In genomic region chr2:647003-647560, GRCh38 we compare ENCODE assay signal across 19 cellular contexts. TPM values are rescaled to one million over a fixed set of nuclear protein-coding genes. Genes with fewer than 3 reads are reported as not detected.
A peak's percentile ranks its signal among the peaks of the same experiment; 100 is the strongest.
DNase-seq lines count a peak whose midpoint lies in the region; ATAC-seq, FAIRE-seq and TF ChIP-seq lines count a peak whose summit lies in the region.
"Had no signal": no experiment of that assay in that cellular context is flagged by ENCODE, and none has a peak within 500 bp of the region (broad histone marks: within the 10 kb centered on the region; RNA-seq: fewer than 3 reads in every experiment).

No MANE protein-coding gene starts in this region.

- intact Hi-C loops in K562 (cut with micrococcal nuclease), result no loop called here

- peak; percentile 48 for DNase-seq in activated effector memory CD4-positive, alpha-beta T cell treated with anti-CD3 and anti-CD28 coated beads, Interleukin-2, amount 50 U/mL, for 16 hours
- no peak for DNase-seq in activated effector memory CD4-positive, alpha-beta T cell treated with Interleukin-2 at 50 U/mL for 16 hours
- no peak for DNase-seq in K562 (ENCODE audit: extremely low read depth in 1 of 4, low spot score in 3 of 4)
- DNase-seq in osteoblast (ENCODE audit: insufficient read length, low spot score, missing footprints), result peak; percentile 42
- no peak for DNase-seq in immature natural killer cell
- no peak for DNase-seq in middle frontal gyrus (ENCODE audit: extremely low spot score, low spot score)
- DNase-seq: DMS79 treated with DMSO at 0.1 percent for 48 hours, GM23248, KG1, NCI-H1092 treated with DMSO at 0.1 percent for 48 hours, NCI-H1694, NCI-H226, NCI-H524 treated with DMSO at 0.1 percent for 48 hours, SHP77 treated with DMSO at 0.1 percent for 48 hours had no signal

- H3K27ac ChIP-seq in K562 (ENCODE audit: extremely low read depth, low read depth, low read length) (no peak overlapping the region), osteoblast (ENCODE audit: low read depth, low read length) (no peak overlapping the region)
- H3K27ac ChIP-seq: A549; BLaER1 treated with 17β-estradiol and CSF1 and Interleukin-3, amounts not matched to agents 10 nM and 100 nM; GM23248 had no signal

- no peak for TF ChIP-seq POLR2A in K562 (conservative IDR thresholded peaks at IDR 0.05)

- peak overlapping the region in 1 of 2 experiments; percentile 52; a peak in 1 of 4 replicates for H3K9ac ChIP-seq in K562 (ENCODE audit: insufficient read depth in 1 of 2, low read depth in 2 of 2, low read length in 2 of 2)
- H3K9ac ChIP-seq: BLaER1 treated with 17β-estradiol and CSF1 and Interleukin-3, amounts not matched to agents 10 nM and 100 nM; GM23248 had no signal

- H3K4me2 ChIP-seq in K562 (ENCODE audit: insufficient read depth, low read length) (no peak overlapping the region), osteoblast (ENCODE audit: insufficient read depth, low read length) (no peak overlapping the region)
- H3K4me2 ChIP-seq: A549 had no signal

- no peaks in the 10 kb centered on the region for H3K79me2 ChIP-seq in K562 (ENCODE audit: control insufficient read depth, insufficient read depth, low read length)
- no peaks in the 10 kb centered on the region for H3K79me2 ChIP-seq in osteoblast (ENCODE audit: insufficient read depth, low read length)

- no peak for TF ChIP-seq EP300 in K562 (IDR thresholded peaks at IDR 0.05; ENCODE audit: low read length)

- no peak for TF ChIP-seq CTCF in K562 (IDR thresholded peaks at IDR 0.05 in 2 of 3, conservative IDR thresholded peaks at IDR 0.05 in 1 of 3; ENCODE audit: insufficient read depth in 2 of 3, low read depth in 1 of 3, low read length in 3 of 3)
- no peak for TF ChIP-seq CTCF in osteoblast (IDR thresholded peaks at IDR 0.05; ENCODE audit: extremely low read depth, low read depth, low read length)

- peaks cover 0 to 3% of the 10 kb centered on the region in 2 experiments; a peak in 1 of 5 replicates for H3K4me1 ChIP-seq in K562 (replicated peaks in 1 of 2; ENCODE audit: control insufficient read depth in 2 of 2, insufficient read depth in 2 of 2, low read length in 2 of 2)
- no peaks in the 10 kb centered on the region for H3K4me1 ChIP-seq in osteoblast (ENCODE audit: insufficient read depth, low read length)
- H3K4me1 ChIP-seq: A549 had no signal

- 0% methylated on average over 7 of the region's 10 CpGs for WGBS in K562 (ENCODE audit: insufficient coverage, low coverage, missing lambda C conversion rate)

- H3K36me3 Mint-ChIP-seq in immature natural killer cell, result no peaks in the 10 kb centered on the region
- H3K36me3 Mint-ChIP-seq: CD8-positive, alpha-beta memory T cell had no signal

- in situ Hi-C loops in K562 (cut with MboI), result no loop called here

- no peak for FAIRE-seq in K562 (lab: Jason Lieb, UNC)
- FAIRE-seq: A549 had no signal

- peaks cover 4 to 6% (median 6%) of the 10 kb centered on the region in 3 donors for H3K27me3 Mint-ChIP-seq in immature natural killer cell (ENCODE audit: low read depth in 3 of 3)

- H3K36me3 ChIP-seq in K562 (ENCODE audit: control insufficient read depth, insufficient read depth, low read length), result no peaks in the 10 kb centered on the region
- no peaks in the 10 kb centered on the region for H3K36me3 ChIP-seq in osteoblast (ENCODE audit: insufficient read depth, low read length)
- H3K36me3 ChIP-seq: BLaER1 treated with 17β-estradiol and CSF1 and Interleukin-3, amounts not matched to agents 10 nM and 100 nM had no signal

- CTCF ChIA-PET in K562 (lab: Yijun Ruan, JAX; ENCODE audit: low intra/inter-chr PET ratio), result no interaction called here

- no peaks in the 10 kb centered on the region for H3K9me3 Mint-ChIP-seq in immature natural killer cell
- H3K9me3 Mint-ChIP-seq: CD8-positive, alpha-beta memory T cell had no signal

- H2AFZ ChIP-seq in K562 (ENCODE audit: low read depth, low read length) (no peak overlapping the region), osteoblast (ENCODE audit: low read length) (no peak overlapping the region)
- H2AFZ ChIP-seq: GM23248 had no signal

- no TSS peak for BruUV-seq in K562 (replicated peaks; lab: Mats Ljungman, UMichigan)

- no peak for TF ChIP-seq RAD21 in K562 (CRISPR knock-in tag; conservative IDR thresholded peaks at IDR 0.05 in 1 of 2, IDR thresholded peaks at IDR 0.05 in 1 of 2)

- POLR2A ChIA-PET in K562 (lab: Yijun Ruan, JAX), result no interaction called here

- no peaks in the 10 kb centered on the region for H3K9me1 ChIP-seq in K562 (ENCODE audit: control insufficient read depth, insufficient read depth, low read length)

- H4K20me1 ChIP-seq in K562 (replicated peaks; ENCODE audit: control insufficient read depth, insufficient read depth, low read length) (peaks cover 9% of the 10 kb centered on the region), osteoblast (ENCODE audit: insufficient read depth, low read length) (no peaks in the 10 kb centered on the region)
- H4K20me1 ChIP-seq: BLaER1 treated with 17β-estradiol and CSF1 and Interleukin-3, amounts not matched to agents 10 nM and 100 nM had no signal

- peak overlapping the region in 1 of 6 donors; percentile 79 for H3K27ac Mint-ChIP-seq in immature natural killer cell
- H3K27ac Mint-ChIP-seq: CD8-positive, alpha-beta memory T cell had no signal

- H3K4me3 Mint-ChIP-seq in immature natural killer cell, result no peak overlapping the region
- H3K4me3 Mint-ChIP-seq: CD8-positive, alpha-beta memory T cell had no signal

- no peak for ATAC-seq in K562
- ATAC-seq in GM18517 (IDR thresholded peaks at IDR 0.05; ENCODE audit: unreplicated experiment), result no peak
- ATAC-seq: A549, HCT116 had no signal

- H3K4me3 ChIP-seq in K562 (no peak overlapping the region), osteoblast (ENCODE audit: insufficient read depth, low read length) (no peak overlapping the region)
- H3K4me3 ChIP-seq: A549; BLaER1 treated with 17β-estradiol and CSF1 and Interleukin-3, amounts not matched to agents 10 nM and 100 nM; GM23248 had no signal

- H3K27me3 ChIP-seq in K562 (ENCODE audit: control insufficient read depth in 2 of 2, insufficient read depth in 2 of 2, low read length in 2 of 2), result peaks cover 50 to 78% of the 10 kb centered on the region in 2 experiments
- H3K27me3 ChIP-seq in osteoblast (ENCODE audit: insufficient read depth, low read length), result peaks cover 4% of the 10 kb centered on the region
- H3K27me3 ChIP-seq: BLaER1 treated with 17β-estradiol and CSF1 and Interleukin-3, amounts not matched to agents 10 nM and 100 nM had no signal

- H3K9me3 ChIP-seq in K562 (replicated peaks; ENCODE audit: control insufficient read depth, insufficient read depth, low read depth, low read length), result no peaks in the 10 kb centered on the region
- H3K9me3 ChIP-seq in osteoblast (ENCODE audit: low read depth, low read length), result no peaks in the 10 kb centered on the region
- H3K9me3 ChIP-seq: A549; BLaER1 treated with 17β-estradiol and CSF1 and Interleukin-3, amounts not matched to agents 10 nM and 100 nM had no signal

- peaks cover 0 to 1% of the 10 kb centered on the region in 2 donors for H3K4me1 Mint-ChIP-seq in immature natural killer cell
- H3K4me1 Mint-ChIP-seq: CD8-positive, alpha-beta memory T cell had no signal

TF ChIP-seq in K562, 482 proteins besides CTCF, POLR2A, EP300 and RAD21:
- TF ChIP-seq ZNF263 (CRISPR knock-in tag; IDR thresholded peaks at IDR 0.05; ENCODE audit: borderline replicate concordance) (peak; percentile 48; the same call in 1 of the 2 replicates), ZKSCAN3 (CRISPR knock-in tag; IDR thresholded peaks at IDR 0.05) (no peak), CEBPB (tag; IDR thresholded peaks at IDR 0.05) (no peak)

RNA-seq across cellular contexts. Expression of gene TMEM18, which starts 30.1 kb away (rescaled TPM):
- 46.2 and 62.9 TPM in 2 replicates for total RNA-seq in K562 (2011; cell fraction: chromatin; rRNA removed; ENCODE audit: low replicate concordance)
- 25.7 and 27.0 TPM in 2 replicates for total RNA-seq in K562 (2011; cell fraction: nucleolus; rRNA removed)
- 33.0 and 41.0 TPM in 2 replicates for total RNA-seq in K562 (2011; cell fraction: nucleoplasm; rRNA removed)
- total RNA-seq in K562 (2014; rRNA removed) (12.8 and 12.9 TPM in 2 replicates), K562 (2014; rRNA removed; fragmentation: Illumina TruSeq; extraction: Trizol) (19.6 and 23.4 TPM in 2 replicates), K562 (2015; rRNA removed; fragmentation: Illumina TruSeq; extraction: Trizol) (19.4 and 19.9 TPM in 2 replicates), K562 (2021) (18.4 and 21.3 TPM in 2 replicates), osteoblast (15.0 and 15.9 TPM in 2 replicates)
- polyA plus RNA-seq in K562 (2011; rRNA removed) (21.1 and 28.3 TPM in 2 replicates), K562 (2014; fragmentation: Illumina TruSeq; extraction: Trizol) (19.2 and 21.8 TPM in 2 replicates), K562 (2014; fragmentation: Nextera tagmentation; extraction: Ambion mirVana) (10 to 100 TPM; 54.5 to 55.9 TPM), K562 (2014; rRNA removed) (17.5 and 30.7 TPM in 2 replicates), immature natural killer cell (10 to 100 TPM; 22.0 to 38.5 (median 37.1) TPM)
- 12.3 and 19.7 TPM in 2 replicates for polyA plus RNA-seq in K562 (2011; cell fraction: cytosol; rRNA removed)
- 36.1 and 37.8 TPM in 2 replicates for polyA plus RNA-seq in K562 (2011; cell fraction: nucleus; rRNA removed)
- 19.3 and 26.1 TPM in 2 replicates for polyA plus RNA-seq in K562 (2012)
- polyA minus RNA-seq in K562 (2011; rRNA and poly(A)+ RNA removed), result 20.6 and 22.0 TPM in 2 replicates
- polyA minus RNA-seq in K562 (2011; cell fraction: cytosol; rRNA and poly(A)+ RNA removed), result 6.6 and 9.2 TPM in 2 replicates
- 12.8 and 15.7 TPM in 2 replicates for polyA minus RNA-seq in K562 (2011; cell fraction: nucleus; rRNA and poly(A)+ RNA removed)

Comparison
In these comparisons a context has a peak if more than half of its experiments do, and no peak if none do; other contexts are left out.
1. DNase-seq: peak in activated effector memory CD4-positive, alpha-beta T cell treated with anti-CD3 and anti-CD28 coated beads, Interleukin-2, amount 50 U/mL, for 16 hours (single experiment) and osteoblast (single experiment); none in activated effector memory CD4-positive, alpha-beta T cell treated with Interleukin-2 at 50 U/mL for 16 hours (single experiment), K562 (0 of 4), immature natural killer cell (0 of 3) and middle frontal gyrus (single experiment).